ENCODE assay signal across 24 cellular contexts in the genomic region with DNA sequence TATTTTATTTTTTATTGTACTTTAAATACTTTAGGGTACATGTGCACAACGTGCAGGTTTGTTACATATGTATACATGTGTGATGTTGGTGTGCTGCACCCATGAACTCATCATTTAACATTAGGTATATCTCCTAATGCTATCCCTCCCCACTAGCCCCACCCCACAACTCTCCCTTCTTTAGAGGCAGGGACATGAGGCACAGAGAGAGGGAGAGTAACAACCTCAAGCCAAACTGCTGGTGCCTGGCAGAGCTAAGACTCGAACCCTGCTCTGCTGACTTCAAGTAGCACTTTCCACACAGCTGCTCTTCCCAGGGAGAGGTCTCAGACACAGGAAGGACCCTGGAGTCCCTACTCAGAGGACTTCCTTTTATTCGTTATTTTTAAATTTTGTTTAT.
"Had no signal": no experiment of that assay in that cellular context is flagged by ENCODE, and none has a peak within 500 bp of the region (broad histone marks: within the 10 kb centered on the region; RNA-seq: fewer than 3 reads in every experiment).

No MANE protein-coding gene starts in this region.

- H3K9me3 ChIP-seq: body of pancreas, gastrocnemius medialis, heart left ventricle, lower lobe of right lung, right lobe of liver, testis had no signal

- FAIRE-seq: islet of Langerhans had no signal

- H3K36me3 ChIP-seq: gastrocnemius medialis, heart left ventricle, lower lobe of right lung, neural progenitor cell, right lobe of liver had no signal

- H3K4me2 ChIP-seq: neural progenitor cell had no signal

- H3K9ac ChIP-seq: neural progenitor cell had no signal

- H3K4me3 ChIP-seq: body of pancreas, gastrocnemius medialis, heart left ventricle, lower lobe of right lung, neural progenitor cell, right lobe of liver, testis had no signal

- H3K4me1 ChIP-seq: body of pancreas, gastrocnemius medialis, lower lobe of right lung, neural progenitor cell, testis had no signal

- DNase-seq: activated CD4-positive, alpha-beta T cell treated with anti-CD3 and anti-CD28 coated beads for 36 hours; activated CD4-positive, alpha-beta T cell treated with anti-CD3 and anti-CD28 coated beads, Interleukin-2, amount 50 U/mL, for 4 hours; activated CD8-positive, alpha-beta memory T cell treated with anti-CD3 and anti-CD28 coated beads for 24 hours; activated CD8-positive, alpha-beta memory T cell treated with anti-CD3 and anti-CD28 coated beads, Interleukin-2, amount 50 U/mL, for 4 hours; activated naive CD4-positive, alpha-beta T cell; activated naive CD8-positive, alpha-beta T cell treated with anti-CD3 and anti-CD28 coated beads for 36 hours; activated T-cell treated with anti-CD3 and anti-CD28 coated beads, Interleukin-2, amount 50 U/mL, for 24 hours; body of pancreas; effector memory CD8-positive, alpha-beta T cell; gastrocnemius medialis; left colon; lower lobe of right lung; naive thymus-derived CD8-positive, alpha-beta T cell; right lobe of liver; SIG-M5; stimulated activated CD4-positive, alpha-beta T cell treated with anti-CD3 and anti-CD28 coated beads, Interleukin-2, amount 100 ng/mL, for 48 hours; stimulated activated CD8-positive, alpha-beta memory T cell treated with anti-CD3 and anti-CD28 coated beads, Interleukin-4, amount 100 ng/mL, for 48 hours; stimulated activated naive B cell treated with anti-CD40 and anti-IgM and Interleukin-4, amounts not matched to agents 10 μg/mL and 1 μg/mL and 100 μg/mL, for 72 hours; T-helper 1 cell; testis had no signal

- H3K27me3 ChIP-seq: body of pancreas, gastrocnemius medialis, heart left ventricle, neural progenitor cell, right lobe of liver, testis had no signal

- H3K27ac ChIP-seq: body of pancreas, gastrocnemius medialis, lower lobe of right lung, neural progenitor cell, testis had no signal

- ATAC-seq: activated CD4-positive, alpha-beta T cell treated with anti-CD3 and anti-CD28 coated beads for 36 hours; body of pancreas; effector memory CD8-positive, alpha-beta T cell; esophagus mucosa; left colon; naive thymus-derived CD8-positive, alpha-beta T cell; stimulated activated naive B cell treated with anti-CD40 and anti-IgM and Interleukin-4, amounts not matched to agents 10 μg/mL and 1 μg/mL and 100 μg/mL, for 72 hours had no signal
